In genomic region chr1:8370928-8371327, GRCh38 we compare ENCODE assay signal across 11 cellular contexts. TPM values are rescaled to one million over a fixed set of nuclear protein-coding genes. Genes with fewer than 3 reads are reported as not detected.
DNase-seq lines count a peak whose midpoint lies in the region; ATAC-seq, FAIRE-seq and TF ChIP-seq lines count a peak whose summit lies in the region.
"Had no signal": no experiment of that assay in that cellular context is flagged by ENCODE, and none has a peak within 500 bp of the region (broad histone marks: within the 10 kb centered on the region; RNA-seq: fewer than 3 reads in every experiment).

No MANE protein-coding gene starts in this region.

- H2BK5ac ChIP-seq in IMR-90 (ENCODE audit: low read depth, low read length, poor library complexity, severe bottlenecking) = peak overlapping the region; percentile 9

- H2AFZ ChIP-seq in IMR-90 (replicated peaks; ENCODE audit: low read length, poor library complexity) = no peak overlapping the region

- H2BK120ac ChIP-seq in IMR-90 (ENCODE audit: low read depth, low read length) = 0 out of 2 replicates have a peak overlapping the region, but pooled peaks have one; percentile 6

- H3K14ac ChIP-seq in IMR-90 (replicated peaks; ENCODE audit: low read depth, low read length) = peak overlapping the region; percentile 0; the same call in 1 of the 2 replicates

- H2BK15ac ChIP-seq in IMR-90 (ENCODE audit: low read depth, low read length) = no peak overlapping the region

- H2AK9ac ChIP-seq in IMR-90 (replicated peaks; ENCODE audit: low read depth, low read length, poor library complexity) = no peak overlapping the region

- no peak for TF ChIP-seq POLR2A in IMR-90 (IDR thresholded peaks at IDR 0.05; ENCODE audit: low read depth, low read length)

- H3K18ac ChIP-seq in IMR-90 (ENCODE audit: low read depth, low read length) = no peak overlapping the region

- H3K23ac ChIP-seq in IMR-90 (ENCODE audit: low read depth, low read length) = peak overlapping the region; percentile 13

- H3K4me1 ChIP-seq in IMR-90 (ENCODE audit: control insufficient read depth, insufficient read depth, low read length) (peaks cover 50% of the 10 kb centered on the region), adipocyte (ENCODE audit: control insufficient read depth, insufficient read depth, low read length) (peaks cover 73% of the 10 kb centered on the region), iPS-20b (ENCODE audit: insufficient read depth, low read length) (peaks cover 49% of the 10 kb centered on the region), small intestine (ENCODE audit: control insufficient read depth in 2 of 2, insufficient read depth in 1 of 2, low read depth in 1 of 2, low read length in 1 of 2) (peaks cover 6 to 25% of the 10 kb centered on the region in 2 donors)

- DNase-seq in IMR-90 (peak; percentile 35), adipocyte (ENCODE audit: low read depth) (no peak), small intestine (no peak), amniotic stem cell (lab: John Stamatoyannopoulos, UW) (no peak), GM19240 (ENCODE audit: insufficient read length, low spot score) (no peak)
- DNase-seq in stimulated activated CD4-positive, alpha-beta T cell treated with anti-CD3 and anti-CD28 coated beads, Interleukin-12 subunit alpha, Interleukin-12 subunit beta, amount 100 ng/mL, for 4 hours = no peak
- DNase-seq: activated T-cell treated with anti-CD3 and anti-CD28 coated beads, Interleukin-2, amount 50 U/mL, for 48 hours had no signal

- dilution Hi-C loops in IMR-90 (cut with HindIII; ENCODE audit: low sequenced_read_pairs, unreplicated experiment) = no loop called here

- no peak overlapping the region for H2BK20ac ChIP-seq in IMR-90 (ENCODE audit: low read depth, low read length)

- no peak overlapping the region for H3K56ac ChIP-seq in IMR-90 (ENCODE audit: extremely low read depth, insufficient read depth, low read length)

- no peak for TF ChIP-seq RAD21 in IMR-90 (IDR thresholded peaks at IDR 0.05; ENCODE audit: low read length)

- peak overlapping the region; percentile 25; the same call in 1 of the 2 replicates for H2AK5ac ChIP-seq in IMR-90 (ENCODE audit: low read depth, low read length)

- H3K27me3 ChIP-seq in IMR-90 (ENCODE audit: control insufficient read depth, insufficient read depth, low read length) (no peaks in the 10 kb centered on the region), adipocyte (replicated peaks; ENCODE audit: control insufficient read depth, insufficient read depth, low read length) (no peaks in the 10 kb centered on the region), iPS-20b (ENCODE audit: insufficient read depth, low read length) (no peaks in the 10 kb centered on the region), small intestine (ENCODE audit: control insufficient read depth in 2 of 2, insufficient read depth in 2 of 2, low read length in 2 of 2) (no peaks in the 10 kb centered on the region)

- no peak overlapping the region for H4K91ac ChIP-seq in IMR-90 (ENCODE audit: insufficient read depth, low read depth, low read length)

- CTCF ChIA-PET in IMR-90 (lab: Yijun Ruan, JAX) = interaction anchor here (0.8 kb wide), 1 partner anchor 9 kb away, joined by 3 read pairs; no protein-coding TSS in a partner anchor

- peaks cover 42% of the 10 kb centered on the region for H3K9me1 ChIP-seq in IMR-90 (ENCODE audit: insufficient read depth, low read length)

- WGBS in IMR-90 (ENCODE audit: extremely low coverage in 2 of 2, insufficient read length in 1 of 2), 2 experiments = no CpG with 5 or more reads among the region's 5 CpGs
- 18 to 38% (median 36%) methylated on average over 5 of the region's 5 CpGs for WGBS in small intestine, 3 donors

- peaks cover 57 to 89% of the 10 kb centered on the region in 2 experiments for H3K79me1 ChIP-seq in IMR-90 (ENCODE audit: low read depth in 1 of 2, low read length in 2 of 2)

- H3K9ac ChIP-seq in IMR-90 (ENCODE audit: low read depth, low read length) (peak overlapping the region; percentile 18; the same call in 1 of the 2 replicates), adipocyte (ENCODE audit: low read length) (peak overlapping the region; percentile 85), iPS-20b (ENCODE audit: low read depth, low read length) (peak overlapping the region; percentile 50; the same call in 1 of the 2 replicates)

- BruUV-seq in IMR-90 (replicated peaks; lab: Mats Ljungman, UMichigan) = no TSS peak

- intact Hi-C loops in IMR-90 (cut with micrococcal nuclease) = loop anchor here (10.0 kb wide), 1 partner anchor 294 kb away; no protein-coding TSS in a partner anchor

- no peak overlapping the region for H4K5ac ChIP-seq in IMR-90 (ENCODE audit: low read depth, low read length)

- H3K9me3 ChIP-seq in IMR-90 (ENCODE audit: control insufficient read depth, insufficient read depth, low read length) (no peaks in the 10 kb centered on the region), adipocyte (ENCODE audit: control insufficient read depth, low read length) (no peaks in the 10 kb centered on the region), iPS-20b (ENCODE audit: insufficient read depth, low read depth, low read length) (no peaks in the 10 kb centered on the region), small intestine (ENCODE audit: control insufficient read depth, low read depth) (no peaks in the 10 kb centered on the region)
- H3K9me3 ChIP-seq: HAP-1 had no signal

- TF ChIP-seq CTCF in IMR-90 (conservative IDR thresholded peaks at IDR 0.05; ENCODE audit: low read depth, low read length) = no peak

- POLR2A ChIA-PET in IMR-90 (lab: Charles Lee; ENCODE audit: unreplicated experiment) = interaction anchor here (0.6 kb wide), 1 partner anchor 312 kb away, joined by 3 read pairs; no protein-coding TSS in a partner anchor

- no peak for ATAC-seq in IMR-90 (ENCODE audit: low read depth)
- ATAC-seq in HG02981 (IDR thresholded peaks at IDR 0.05; ENCODE audit: unreplicated experiment) = no peak

- in situ Hi-C loops in IMR-90 (cut with MboI; ENCODE audit: low sequenced_read_pairs) = no loop called here

- peak overlapping the region; percentile 10; the same call in 1 of the 2 replicates for H3K4me2 ChIP-seq in IMR-90 (ENCODE audit: low read depth, low read length)

- FAIRE-seq in small intestine (lab: Jason Lieb, UNC) = no peak

- H3K36me3 ChIP-seq in IMR-90 (ENCODE audit: control insufficient read depth, insufficient read depth, low read length) (peaks cover 52% of the 10 kb centered on the region), adipocyte (ENCODE audit: control insufficient read depth, insufficient read depth, low read length, severe bottlenecking) (peaks cover 27% of the 10 kb centered on the region), iPS-20b (ENCODE audit: insufficient read depth, low read depth, low read length) (peaks cover 15% of the 10 kb centered on the region), small intestine (ENCODE audit: control insufficient read depth in 2 of 2, insufficient read depth in 2 of 2, low read length in 2 of 2) (peaks cover 0 to 5% of the 10 kb centered on the region in 2 donors)

- H3K4me3 ChIP-seq in IMR-90 (ENCODE audit: insufficient read depth, low read depth, low read length) (no peak overlapping the region), adipocyte (ENCODE audit: low read length) (peak overlapping the region; percentile 28), iPS-20b (ENCODE audit: low read length) (peak overlapping the region; percentile 9; the same call in 1 of the 2 replicates), small intestine (ENCODE audit: low read depth in 1 of 2, low read length in 2 of 2) (no peak overlapping the region)
- H3K4me3 ChIP-seq: HAP-1 had no signal

- 0 out of 2 replicates have a peak overlapping the region, but pooled peaks have one; percentile 1 for H3K4ac ChIP-seq in IMR-90 (ENCODE audit: low read depth, low read length)

- H3K27ac ChIP-seq in IMR-90 (ENCODE audit: insufficient read depth, low read length) (no peak overlapping the region), iPS-20b (ENCODE audit: low read length) (peak overlapping the region; percentile 16), small intestine (ENCODE audit: low read depth in 1 of 2, low read length in 1 of 2) (peak overlapping the region; percentile 13 to 77)

- peaks cover 71% of the 10 kb centered on the region for H4K20me1 ChIP-seq in IMR-90 (ENCODE audit: insufficient read depth, low read length)

- 0 out of 4 replicates have a peak overlapping the region, but pooled peaks of 1 of the 2 experiments have one; percentile 8 for H4K8ac ChIP-seq in IMR-90 (ENCODE audit: low read depth in 2 of 2, low read length in 2 of 2)

TF ChIP-seq in IMR-90, 13 proteins besides CTCF, POLR2A, EP300 and RAD21 (continues in another document):
- no peak for TF ChIP-seq SMC3 (IDR thresholded peaks at IDR 0.05; ENCODE audit: low read depth, low read length)
- no peak for TF ChIP-seq MAFK (IDR thresholded peaks at IDR 0.05; ENCODE audit: low read depth, low read length)
- no peak for TF ChIP-seq FOS (IDR thresholded peaks at IDR 0.05; ENCODE audit: low read depth, low read length)
- TF ChIP-seq CHD1 (IDR thresholded peaks at IDR 0.05; ENCODE audit: low read depth, low read length) = no peak
- TF ChIP-seq MAZ (IDR thresholded peaks at IDR 0.05; ENCODE audit: borderline replicate concordance, low read depth, low read length) = no peak
- no peak for TF ChIP-seq ELK1 (IDR thresholded peaks at IDR 0.05; ENCODE audit: borderline replicate concordance, low read depth, low read length)
- TF ChIP-seq RFX5 (IDR thresholded peaks at IDR 0.05; ENCODE audit: low read depth, low read length) = no peak
- no peak for TF ChIP-seq CEBPB (IDR thresholded peaks at IDR 0.05; ENCODE audit: low read depth, low read length)
- TF ChIP-seq NFE2L2 (IDR thresholded peaks at IDR 0.05; ENCODE audit: low read depth, low read length) = no peak
- TF ChIP-seq BHLHE40 (IDR thresholded peaks at IDR 0.05; ENCODE audit: low read depth, low read length) = no peak
- no peak for TF ChIP-seq RCOR1 (IDR thresholded peaks at IDR 0.05; ENCODE audit: insufficient replicate concordance, low read length)
- TF ChIP-seq MXI1 (IDR thresholded peaks at IDR 0.05; ENCODE audit: borderline replicate concordance, low read depth, low read length) = no peak

RNA-seq across cellular contexts. Expression of gene SLC45A1, which starts 53.0 kb away (rescaled TPM):
- 0.72 and 0.83 TPM in 2 replicates for total RNA-seq in IMR-90 (2012; rRNA removed)
- 3.1 and 3.9 TPM in 2 replicates for polyA plus RNA-seq in IMR-90 (2012; rRNA removed)
- 3.4 and 7.6 TPM in 2 replicates for polyA plus RNA-seq in IMR-90 (2012; cell fraction: cytosol; rRNA removed)
- 2.9 and 7.4 TPM in 2 replicates for polyA plus RNA-seq in IMR-90 (2012; cell fraction: nucleus; rRNA removed; ENCODE audit: low replicate concordance)
- 1 to 10 TPM in 1 of 3 donors, not detected in 2; 2.4 TPM for polyA plus RNA-seq in small intestine
- total RNA-seq: SK-MEL-5 had no signal

Comparison
In these comparisons a context has a peak if more than half of its experiments do, and no peak if none do; other contexts are left out.
1. H3K4me3 ChIP-seq: peak in adipocyte (single experiment) and iPS-20b (single experiment); none in IMR-90 (single experiment) and small intestine (0 of 2).
2. H3K9ac ChIP-seq: peak in every context shown above with its lines; median percentile 85 in adipocyte; 50 in iPS-20b; 18 in IMR-90.